8 cellular contexts compared by ENCODE assay signal in the genomic region with DNA sequence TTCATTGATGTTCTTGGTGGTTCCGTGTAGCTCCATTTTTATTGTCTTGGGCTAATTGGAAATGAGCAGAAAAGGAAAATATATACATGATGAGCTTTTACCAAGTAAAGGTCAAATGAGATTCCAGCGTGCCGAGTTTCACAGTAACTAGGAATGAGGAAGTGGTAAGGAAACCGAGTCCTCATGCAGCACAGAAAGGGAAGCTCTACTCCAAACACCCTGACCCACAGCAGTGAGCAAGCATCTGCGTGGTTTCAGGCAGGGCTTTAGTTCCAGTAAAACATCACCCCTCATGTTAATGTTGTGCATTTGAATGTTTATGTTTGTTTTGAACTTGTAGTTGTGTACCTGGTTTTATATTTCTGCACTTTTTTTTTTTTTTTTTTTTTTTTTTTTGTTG.
DNase-seq lines count a peak whose midpoint lies in the region; ATAC-seq, FAIRE-seq and TF ChIP-seq lines count a peak whose summit lies in the region.

No MANE protein-coding gene starts in this region.

- no peak for TF ChIP-seq CTCF in HCT116 (IDR thresholded peaks at IDR 0.05 in 2 of 3, conservative IDR thresholded peaks at IDR 0.05 in 1 of 3; ENCODE audit: borderline replicate concordance in 1 of 3, insufficient read depth in 1 of 3, low read depth in 2 of 3, low read length in 2 of 3)
- no peak for TF ChIP-seq CTCF in OCI-LY7 (conservative IDR thresholded peaks at IDR 0.05; ENCODE audit: low read length)
- TF ChIP-seq CTCF in smooth muscle cell (IDR thresholded peaks at IDR 0.05; ENCODE audit: borderline replicate concordance, insufficient read depth, poor library complexity, severe bottlenecking): no peak

- no peaks in the 10 kb centered on the region for H3K79me2 ChIP-seq in HCT116 (ENCODE audit: insufficient read depth, low read length)
- H3K79me2 ChIP-seq in OCI-LY7 (ENCODE audit: insufficient read depth, low read depth, low read length): no peaks in the 10 kb centered on the region
- H3K79me2 ChIP-seq in smooth muscle cell (ENCODE audit: low read depth): no peaks in the 10 kb centered on the region

- H3F3A ChIP-seq in smooth muscle cell (ENCODE audit: low read depth): no peaks in the 10 kb centered on the region

- POLR2A ChIA-PET in HCT116 (lab: Charles Lee): interaction anchor here (0.7 kb wide), 1 partner anchor 19 kb away, joined by 5 read pairs; no protein-coding TSS in a partner anchor
- POLR2A ChIA-PET in OCI-LY7 (lab: Charles Lee): no interaction called here

- TF ChIP-seq POLR2A in HCT116 (IDR thresholded peaks at IDR 0.05; ENCODE audit: borderline replicate concordance, extremely low read depth, insufficient read depth, insufficient read length): no peak
- no peak for TF ChIP-seq POLR2A in erythroblast (IDR thresholded peaks at IDR 0.05; ENCODE audit: low read length)

- no peak for TF ChIP-seq RAD21 in HCT116 (IDR thresholded peaks at IDR 0.05; ENCODE audit: low read depth)

- H3K27ac ChIP-seq in HCT116 (ENCODE audit: low read depth, low read length) (no peak overlapping the region), OCI-LY7 (ENCODE audit: low read depth, low read length, poor library complexity, severe bottlenecking) (no peak overlapping the region), smooth muscle cell (ENCODE audit: low read depth) (no peak overlapping the region)

- CTCF ChIA-PET in HCT116 (lab: Charles Lee): interaction anchor here (0.8 to 1.6 kb wide), 3 partner anchors 15 to 368 kb away, joined by 3 to 4 read pairs (median 4); no protein-coding TSS in a partner anchor
- CTCF ChIA-PET in OCI-LY7 (lab: Charles Lee; ENCODE audit: unreplicated experiment): no interaction called here

- DNase-seq in GDM1 (lab: John Stamatoyannopoulos, UW) (peak; percentile 75), HCT116 (ENCODE audit: low read depth, low spot score) (no peak), OCI-LY7 (ENCODE audit: low spot score) (peak; percentile 56), glomerular visceral epithelial cell (ENCODE audit: extremely low spot score) (peak; percentile 61), smooth muscle cell (lab: John Stamatoyannopoulos, UW; ENCODE audit: unreplicated experiment) (no peak), HTR-8/SVneo (ENCODE audit: insufficient read length, low spot score) (no peak), DMS153 treated with DMSO at 0.1 percent for 48 hours (lab: John Stamatoyannopoulos, UW; ENCODE audit: unreplicated experiment) (no peak), erythroblast (lab: John Stamatoyannopoulos, UW) (no peak)

- H3K27me3 ChIP-seq in HCT116 (ENCODE audit: insufficient read depth, low read length) (no peaks in the 10 kb centered on the region), smooth muscle cell (ENCODE audit: low read depth) (no peaks in the 10 kb centered on the region)

- 0 out of 2 replicates have a peak, but pooled peaks have one; percentile 44 for ATAC-seq in HCT116

- no peak for FAIRE-seq in HTR-8/SVneo (lab: Jason Lieb, UNC)

- H3K9me3 ChIP-seq in HCT116 (ENCODE audit: control insufficient read depth in 1 of 2, insufficient read depth in 1 of 2, low read depth in 1 of 2, low read length in 2 of 2) (no peaks in the 10 kb centered on the region), OCI-LY7 (ENCODE audit: low read length) (no peaks in the 10 kb centered on the region), smooth muscle cell (replicated peaks; ENCODE audit: low read depth) (no peaks in the 10 kb centered on the region)

- H3K36me3 ChIP-seq in HCT116 (ENCODE audit: control insufficient read depth in 1 of 2, insufficient read depth in 2 of 2, low read length in 2 of 2): no peaks in the 10 kb centered on the region
- no peaks in the 10 kb centered on the region for H3K36me3 ChIP-seq in OCI-LY7 (ENCODE audit: insufficient read depth, low read length)
- no peaks in the 10 kb centered on the region for H3K36me3 ChIP-seq in smooth muscle cell (ENCODE audit: low read depth)

- H2AFZ ChIP-seq in HCT116 (ENCODE audit: low read depth, low read length, poor library complexity, severe bottlenecking) (no peak overlapping the region), OCI-LY7 (ENCODE audit: low read length) (no peak overlapping the region), smooth muscle cell (ENCODE audit: low read depth) (no peak overlapping the region)

- RAD21 ChIA-PET in HCT116 (lab: Charles Lee; ENCODE audit: low non-redundant PET in 1 of 2, low total read pairs in 2 of 2, uncharacterized antibody in 2 of 2, unreplicated experiment in 2 of 2): no interaction called here

- H3K4me2 ChIP-seq in HCT116 (ENCODE audit: low read length) (peak overlapping the region; percentile 22), OCI-LY7 (ENCODE audit: low read length) (peak overlapping the region; percentile 7; the same call in 1 of the 2 replicates), smooth muscle cell (no peak overlapping the region)

- H4K20me1 ChIP-seq in HCT116 (ENCODE audit: insufficient read depth) (no peaks in the 10 kb centered on the region), OCI-LY7 (ENCODE audit: insufficient read depth, low read length) (no peaks in the 10 kb centered on the region), smooth muscle cell (ENCODE audit: low read depth) (peaks cover 31% of the 10 kb centered on the region)

- intact Hi-C loops in HCT116 (cut with micrococcal nuclease) (no loop called here), OCI-LY7 (cut with micrococcal nuclease; ENCODE audit: unreplicated experiment) (loop anchor here (5.0 kb wide), 1 partner anchor 293 kb away; the partner anchor contains the start of gene CHST11)

- H3K9ac ChIP-seq in HCT116 (ENCODE audit: low read length) (no peak overlapping the region), smooth muscle cell (ENCODE audit: low read depth) (no peak overlapping the region)

- H3K9me2 ChIP-seq in HCT116 (ENCODE audit: insufficient read depth): no peaks in the 10 kb centered on the region
- H3K9me2 ChIP-seq in OCI-LY7 (ENCODE audit: insufficient read depth, low read length): no peaks in the 10 kb centered on the region

- no peak overlapping the region for H3K4me3 ChIP-seq in HCT116 (replicated peaks in 1 of 2; ENCODE audit: low read depth in 1 of 2, low read length in 2 of 2)
- H3K4me3 ChIP-seq in OCI-LY7 (ENCODE audit: low read depth, low read length, poor library complexity, severe bottlenecking): no peak overlapping the region
- no peak overlapping the region for H3K4me3 ChIP-seq in smooth muscle cell

- H3K4me1 ChIP-seq in HCT116 (ENCODE audit: control insufficient read depth in 1 of 2, insufficient read depth in 2 of 2, low read length in 2 of 2) (peaks cover 0 to 9% of the 10 kb centered on the region in 2 experiments; a peak in 2 of 4 replicates), OCI-LY7 (ENCODE audit: insufficient read depth, low read length, poor library complexity, severe bottlenecking) (peaks cover 47% of the 10 kb centered on the region), smooth muscle cell (ENCODE audit: low read depth) (peaks cover 19% of the 10 kb centered on the region)

- 53% methylated on average over 5 of the region's 5 CpGs for WGBS in smooth muscle cell (ENCODE audit: low lambda C conversion rate)

- BruUV-seq in HCT116 (replicated peaks; lab: Mats Ljungman, UMichigan): no TSS peak
- BruUV-seq in OCI-LY7 (replicated peaks; lab: Mats Ljungman, UMichigan): no TSS peak

TF ChIP-seq in HCT116, 20 proteins besides CTCF, POLR2A, EP300 and RAD21:
- TF ChIP-seq ZNF274 (IDR thresholded peaks at IDR 0.05; ENCODE audit: low read depth, low read length): no peak
- no peak for TF ChIP-seq EZH2phosphoT487 (IDR thresholded peaks at IDR 0.05; ENCODE audit: borderline replicate concordance)
- no peak for TF ChIP-seq CEBPB (IDR thresholded peaks at IDR 0.05; ENCODE audit: low read depth)
- TF ChIP-seq ELF1 (IDR thresholded peaks at IDR 0.05; ENCODE audit: borderline replicate concordance, low read depth): peak; percentile 34
TF ChIP-seq in HCT116: peak in this region for 1.

Comparison
In these comparisons a context has a peak if more than half of its experiments do, and no peak if none do; other contexts are left out.
1. DNase-seq: peak in GDM1 (single experiment), OCI-LY7 (single experiment) and glomerular visceral epithelial cell (single experiment); none in HCT116 (single experiment), smooth muscle cell (single experiment), HTR-8/SVneo (single experiment), DMS153 treated with DMSO at 0.1 percent for 48 hours (single experiment) and erythroblast (0 of 2).